ENCODE assay signal across 10 cellular contexts in the genomic region with DNA sequence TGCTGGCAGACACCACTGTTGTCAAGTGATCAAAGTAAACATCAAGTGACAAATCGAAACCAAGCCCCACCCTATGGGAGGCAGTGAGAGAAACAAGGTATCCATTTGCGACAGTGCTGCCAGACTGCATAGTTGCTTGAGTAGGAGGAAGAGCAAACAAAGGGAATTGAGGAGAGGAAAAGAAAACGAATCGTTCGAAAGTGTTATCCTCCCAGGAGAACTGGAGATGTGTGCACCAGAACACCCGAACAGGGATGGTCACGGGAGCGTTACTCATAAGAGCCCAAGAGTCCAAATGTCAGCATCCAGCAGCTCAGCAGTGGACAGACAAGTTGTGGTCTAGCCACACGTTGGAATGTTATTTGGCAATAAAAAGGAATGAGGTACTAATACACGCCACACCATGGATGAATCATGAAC. TPM values are rescaled to one million over a fixed set of nuclear protein-coding genes. Genes with fewer than 3 reads are reported as not detected.
A peak's percentile ranks its signal among the peaks of the same experiment; 100 is the strongest.
DNase-seq lines count a peak whose midpoint lies in the region; ATAC-seq and TF ChIP-seq lines count a peak whose summit lies in the region.
"Had no signal": no experiment of that assay in that cellular context is flagged by ENCODE, and none has a peak within 500 bp of the region (broad histone marks: within the 10 kb centered on the region; RNA-seq: fewer than 3 reads in every experiment).

No MANE protein-coding gene starts in this region.

- no peaks in the 10 kb centered on the region for H3K79me2 ChIP-seq in osteoblast (ENCODE audit: insufficient read depth, low read length)

- in situ Hi-C loops in Caki2 (cut with HindIII; ENCODE audit: low pct_unique_long_range_greater_than_20kb, low sequenced_read_pairs), result no loop called here

- no peak for TF ChIP-seq CTCF in osteoblast (IDR thresholded peaks at IDR 0.05; ENCODE audit: extremely low read depth, low read depth, low read length)

- no peaks in the 10 kb centered on the region for H4K20me1 ChIP-seq in osteoblast (ENCODE audit: insufficient read depth, low read length)

- H3K27me3 Mint-ChIP-seq in T-helper 17 cell, result peaks cover 44% of the 10 kb centered on the region

- H2AFZ ChIP-seq in osteoblast (ENCODE audit: low read length), result peak overlapping the region; percentile 38

- peaks cover 7% of the 10 kb centered on the region for H3K4me1 Mint-ChIP-seq in T-helper 17 cell

- H3K36me3 ChIP-seq in MG63, result no peaks in the 10 kb centered on the region
- H3K36me3 ChIP-seq in adipocyte (ENCODE audit: control insufficient read depth, insufficient read depth, low read length, severe bottlenecking), result no peaks in the 10 kb centered on the region
- H3K36me3 ChIP-seq in osteoblast (ENCODE audit: insufficient read depth, low read length), result no peaks in the 10 kb centered on the region
- H3K36me3 ChIP-seq: lower lobe of right lung had no signal

- peak overlapping the region; percentile 85 for H3K27ac ChIP-seq in osteoblast (ENCODE audit: low read depth, low read length)
- H3K27ac ChIP-seq: lower lobe of right lung had no signal

- H3K27ac Mint-ChIP-seq in T-helper 17 cell, result no peak overlapping the region
- H3K27ac Mint-ChIP-seq: T-helper 1 cell treated with Interleukin-12 subunit alpha and Interleukin-12 subunit beta and Interleukin-4 antibody, amounts not matched to agents 30 μg/mL and 1 μg/mL, for 36 hours had no signal

- no peak overlapping the region for H3K9ac ChIP-seq in adipocyte (ENCODE audit: low read length)

- no peaks in the 10 kb centered on the region for H3K27me3 ChIP-seq in MG63
- peaks cover 13% of the 10 kb centered on the region for H3K27me3 ChIP-seq in adipocyte (replicated peaks; ENCODE audit: control insufficient read depth, insufficient read depth, low read length)
- H3K27me3 ChIP-seq in osteoblast (ENCODE audit: insufficient read depth, low read length), result peaks cover 11% of the 10 kb centered on the region

- H3K9me3 ChIP-seq in MG63 (no peaks in the 10 kb centered on the region), adipocyte (ENCODE audit: control insufficient read depth, low read length) (no peaks in the 10 kb centered on the region), osteoblast (ENCODE audit: low read depth, low read length) (no peaks in the 10 kb centered on the region), T-helper 17 cell (ENCODE audit: control insufficient read depth, low read length, poor library complexity, severe bottlenecking) (no peaks in the 10 kb centered on the region)
- H3K9me3 ChIP-seq: lower lobe of right lung had no signal

- ATAC-seq in T-helper 17 cell, result no peak
- ATAC-seq: lower lobe of right lung had no signal

- peak overlapping the region; percentile 39 for H3K4me3 ChIP-seq in MG63
- H3K4me3 ChIP-seq in adipocyte (ENCODE audit: low read length), result peak overlapping the region; percentile 22
- H3K4me3 ChIP-seq in osteoblast (ENCODE audit: insufficient read depth, low read length), result peak overlapping the region; percentile 60
- H3K4me3 ChIP-seq: lower lobe of right lung had no signal

- DNase-seq in Caki2 (ENCODE audit: low read depth), result peak; percentile 92
- DNase-seq in MG63, result peak; percentile 79
- no peak for DNase-seq in adipocyte (ENCODE audit: low read depth)
- DNase-seq in osteoblast (ENCODE audit: insufficient read length, low spot score, missing footprints), result peak; percentile 97
- no peak for DNase-seq in activated CD4-positive, alpha-beta T cell treated with anti-CD3 and anti-CD28 coated beads for 4 hours
- no peak for DNase-seq in dedifferentiated amniotic fluid mesenchymal stem cell (ENCODE audit: extremely low spot score)
- DNase-seq in cortex of kidney (lab: John Stamatoyannopoulos, UW), result no peak
- no peak for DNase-seq in T-helper 17 cell
- DNase-seq: lower lobe of right lung had no signal

- peak overlapping the region; percentile 78 for H3K4me2 ChIP-seq in osteoblast (ENCODE audit: insufficient read depth, low read length)

- H3K4me3 Mint-ChIP-seq in T-helper 17 cell, result no peak overlapping the region
- H3K4me3 Mint-ChIP-seq: T-helper 1 cell treated with Interleukin-12 subunit alpha and Interleukin-12 subunit beta and Interleukin-4 antibody, amounts not matched to agents 30 μg/mL and 1 μg/mL, for 36 hours had no signal

- no peaks in the 10 kb centered on the region for H3K36me3 Mint-ChIP-seq in T-helper 17 cell (ENCODE audit: low read depth)

- H3K4me1 ChIP-seq in adipocyte (ENCODE audit: control insufficient read depth, insufficient read depth, low read length) (peaks cover 11% of the 10 kb centered on the region), osteoblast (ENCODE audit: insufficient read depth, low read length) (peaks cover 10% of the 10 kb centered on the region)
- H3K4me1 ChIP-seq: lower lobe of right lung had no signal

RNA-seq across cellular contexts. Expression of a gene that starts 58.4 kb away (rescaled TPM):
- total RNA-seq in Caki2 (2014; rRNA removed; shearing (Covaris generic); ENCODE audit: low replicate concordance), result 56.5 and 68.1 TPM in 2 replicates
- 32.6 and 33.7 TPM in 2 replicates for total RNA-seq in MG63 (2014; rRNA removed; shearing (Covaris generic); ENCODE audit: low replicate concordance)
- total RNA-seq in osteoblast (34.8 and 54.3 TPM in 2 replicates), T-helper 17 cell (10 to 100 TPM; 89.3 to 99.2 TPM)

Comparison
In these comparisons a context has a peak if more than half of its experiments do, and no peak if none do; other contexts are left out.
1. DNase-seq: peak in Caki2 (single experiment), MG63 (single experiment) and osteoblast (single experiment); none in adipocyte (single experiment), activated CD4-positive, alpha-beta T cell treated with anti-CD3 and anti-CD28 coated beads for 4 hours (0 of 2), dedifferentiated amniotic fluid mesenchymal stem cell (single experiment), cortex of kidney (single experiment) and T-helper 17 cell (0 of 3).
2. Peak in every context shown above with its lines, with median percentiles within 50 percentile points of each other: H3K4me3 ChIP-seq.